Comparison of ENCODE assay signal across 13 cellular contexts in genomic region chr7:26305048-26305868, GRCh38. TPM values are rescaled to one million over a fixed set of nuclear protein-coding genes. Genes with fewer than 3 reads are reported as not detected.
DNase-seq lines count a peak whose midpoint lies in the region; ATAC-seq and TF ChIP-seq lines count a peak whose summit lies in the region.
"Had no signal": no experiment of that assay in that cellular context is flagged by ENCODE, and none has a peak within 500 bp of the region (broad histone marks: within the 10 kb centered on the region; RNA-seq: fewer than 3 reads in every experiment).

No MANE protein-coding gene starts in this region.

- intact Hi-C loops in activated T-helper 2 cell treated with anti-CD3 and anti-CD28 coated beads, Interferon-gamma antibody, Interleukin-2, Interleukin-4, amounts not matched to agents 10 μg/mL and 5 μg/mL and 100 μg/mL, durations not matched to agents 14 hours and 24 hours and 36 hours (cut with micrococcal nuclease) = loop anchor here (1.0 kb wide), 1 partner anchor 11 kb away; no protein-coding TSS in a partner anchor
- intact Hi-C loops in natural killer cell (cut with micrococcal nuclease) = no loop called here

- H3K14ac ChIP-seq in H9 (ENCODE audit: insufficient read depth, low read length) = no peak overlapping the region

- H3K9me3 ChIP-seq in H9 (ENCODE audit: control insufficient read depth, low read depth, low read length) = no peaks in the 10 kb centered on the region
- H3K9me3 ChIP-seq: sigmoid colon had no signal

- no peak overlapping the region for H4K8ac ChIP-seq in H9 (replicated peaks; ENCODE audit: insufficient read length, low read depth, low read length)

- H2BK120ac ChIP-seq in H9 (ENCODE audit: low read depth, low read length, poor library complexity, severe bottlenecking) = no peak overlapping the region

- H2AFZ ChIP-seq in H9 (ENCODE audit: low read length) = no peak overlapping the region
- H2AFZ ChIP-seq: PC-9 had no signal

- ATAC-seq in natural killer cell (peak; percentile 55 to 84 (median 79)), HG02571 (IDR thresholded peaks at IDR 0.05; ENCODE audit: unreplicated experiment) (no peak)

- no peak overlapping the region for H3K4me3 Mint-ChIP-seq in activated T-helper 2 cell treated with anti-CD3 and anti-CD28 coated beads, Interferon-gamma antibody, Interleukin-2, Interleukin-4, amounts not matched to agents 10 μg/mL and 5 μg/mL and 100 μg/mL, durations not matched to agents 14 hours and 24 hours and 36 hours (ENCODE audit: low read depth)
- H3K4me3 Mint-ChIP-seq in natural killer cell = peak overlapping the region; percentile 25
- no peak overlapping the region for H3K4me3 Mint-ChIP-seq in H9

- TF ChIP-seq CTCF in natural killer cell (IDR thresholded peaks at IDR 0.05) = no peak
- no peak for TF ChIP-seq CTCF in H9 (conservative IDR thresholded peaks at IDR 0.05)

- no peak overlapping the region for H3K56ac ChIP-seq in H9 (ENCODE audit: insufficient read length, low read depth, low read length)

- H2AK5ac ChIP-seq in H9 (ENCODE audit: insufficient read length, low read length) = no peak overlapping the region

- no peaks in the 10 kb centered on the region for H3K79me1 ChIP-seq in H9 (ENCODE audit: insufficient read depth, low read depth, low read length, poor library complexity, severe bottlenecking)

- no peaks in the 10 kb centered on the region; the same call in 1 of the 2 replicates for H3K27me3 ChIP-seq in H9 (ENCODE audit: insufficient read depth, low read length)
- H3K27me3 ChIP-seq: sigmoid colon had no signal

- H3K27ac ChIP-seq in H9 (ENCODE audit: insufficient read length, low read depth, low read length) = no peak overlapping the region
- H3K27ac ChIP-seq: PC-9 had no signal

- peaks cover 40% of the 10 kb centered on the region for H3K4me1 Mint-ChIP-seq in activated T-helper 2 cell treated with anti-CD3 and anti-CD28 coated beads, Interferon-gamma antibody, Interleukin-2, Interleukin-4, amounts not matched to agents 10 μg/mL and 5 μg/mL and 100 μg/mL, durations not matched to agents 14 hours and 24 hours and 36 hours (ENCODE audit: low read depth)
- peaks cover 22 to 51% of the 10 kb centered on the region in 2 donors for H3K4me1 Mint-ChIP-seq in natural killer cell
- peaks cover 21 to 39% of the 10 kb centered on the region in 2 experiments for H3K4me1 Mint-ChIP-seq in H9

- no peaks in the 10 kb centered on the region for H3K9me3 Mint-ChIP-seq in activated T-helper 2 cell treated with anti-CD3 and anti-CD28 coated beads, Interferon-gamma antibody, Interleukin-2, Interleukin-4, amounts not matched to agents 10 μg/mL and 5 μg/mL and 100 μg/mL, durations not matched to agents 14 hours and 24 hours and 36 hours
- H3K9me3 Mint-ChIP-seq in natural killer cell (no peaks in the 10 kb centered on the region), H9 (no peaks in the 10 kb centered on the region; a peak in 1 of 5 replicates)

- H4K91ac ChIP-seq in H9 (ENCODE audit: insufficient read length, low read depth, low read length) = no peak overlapping the region

- H3K4me2 ChIP-seq in H9 (ENCODE audit: insufficient read depth, insufficient read length, low read length) = no peak overlapping the region
- H3K4me2 ChIP-seq: PC-9 had no signal

- no peak overlapping the region for H3K18ac ChIP-seq in H9 (ENCODE audit: insufficient read length, low read depth, low read length)

- H3K23ac ChIP-seq in H9 (ENCODE audit: insufficient read length, low read depth, low read length) = no peak overlapping the region

- no peak overlapping the region for H2BK5ac ChIP-seq in H9 (ENCODE audit: insufficient read length, low read length)

- no peaks in the 10 kb centered on the region for H3K27me3 Mint-ChIP-seq in activated T-helper 2 cell treated with anti-CD3 and anti-CD28 coated beads, Interferon-gamma antibody, Interleukin-2, Interleukin-4, amounts not matched to agents 10 μg/mL and 5 μg/mL and 100 μg/mL, durations not matched to agents 14 hours and 24 hours and 36 hours (ENCODE audit: low read depth)
- no peaks in the 10 kb centered on the region for H3K27me3 Mint-ChIP-seq in natural killer cell (ENCODE audit: low read depth in 2 of 2)
- H3K27me3 Mint-ChIP-seq in H9 (ENCODE audit: low read depth) = no peaks in the 10 kb centered on the region

- no peaks in the 10 kb centered on the region for H3K79me2 ChIP-seq in H9 (ENCODE audit: insufficient read depth, low read length)

- DNase-seq in GM19238 (ENCODE audit: insufficient read length, low spot score) (peak; percentile 40), HuH-7 (ENCODE audit: low spot score) (peak; percentile 72), natural killer cell (no peak), globus pallidus (ENCODE audit: low spot score) (no peak), H9 (no peak)
- DNase-seq in activated T-helper 2 cell treated with anti-CD3 and anti-CD28 coated beads, Interferon-gamma antibody, Interleukin-2, Interleukin-4, amounts not matched to agents 10 μg/mL and 5 μg/mL and 100 μg/mL, durations not matched to agents 14 hours and 24 hours and 36 hours (ENCODE audit: low spot score) = no peak
- DNase-seq in activated effector memory CD4-positive, alpha-beta T cell treated with anti-CD3 and anti-CD28 coated beads, Interleukin-2, amount 50 U/mL, for 16 hours = no peak
- DNase-seq: activated CD8-positive, alpha-beta memory T cell treated with anti-CD3 and anti-CD28 coated beads for 24 hours; GDM1; PC-9; sigmoid colon had no signal

- no peak overlapping the region for H2BK20ac ChIP-seq in H9 (ENCODE audit: low read depth, low read length, poor library complexity, severe bottlenecking)

- peak overlapping the region; percentile 87 for H3K27ac Mint-ChIP-seq in activated T-helper 2 cell treated with anti-CD3 and anti-CD28 coated beads, Interferon-gamma antibody, Interleukin-2, Interleukin-4, amounts not matched to agents 10 μg/mL and 5 μg/mL and 100 μg/mL, durations not matched to agents 14 hours and 24 hours and 36 hours
- H3K27ac Mint-ChIP-seq in natural killer cell (peak overlapping the region; percentile 81 to 86), H9 (peak overlapping the region in 1 of 3 experiments; percentile 12; a peak in 1 of 7 replicates)

- no peak overlapping the region for H4K5ac ChIP-seq in H9 (ENCODE audit: insufficient read length, low read depth, low read length)

- no peak overlapping the region for H3T11ph ChIP-seq in H9 (ENCODE audit: low read length)

- H3K36me3 Mint-ChIP-seq in activated T-helper 2 cell treated with anti-CD3 and anti-CD28 coated beads, Interferon-gamma antibody, Interleukin-2, Interleukin-4, amounts not matched to agents 10 μg/mL and 5 μg/mL and 100 μg/mL, durations not matched to agents 14 hours and 24 hours and 36 hours (ENCODE audit: low read depth) = peaks cover 60% of the 10 kb centered on the region
- H3K36me3 Mint-ChIP-seq in natural killer cell (no peaks in the 10 kb centered on the region), H9 (ENCODE audit: insufficient read depth in 1 of 3, low read depth in 3 of 3) (no peaks in the 10 kb centered on the region; a peak in 1 of 7 replicates)

- no peak overlapping the region for H2BK12ac ChIP-seq in H9 (ENCODE audit: insufficient read length, low read depth, low read length)

- no CpG with 5 or more reads among the region's 9 CpGs for WGBS in H9 (ENCODE audit: extremely low coverage, insufficient read length, low lambda C conversion rate)

- H3K23me2 ChIP-seq in H9 (ENCODE audit: insufficient read length, low read depth, low read length, poor library complexity, severe bottlenecking) = no peaks in the 10 kb centered on the region

- H3K9ac ChIP-seq in H9 (ENCODE audit: extremely low read depth, insufficient read length, low read length) = no peak overlapping the region

- no peak overlapping the region for H2BK15ac ChIP-seq in H9 (ENCODE audit: low read depth, low read length)

- no peak overlapping the region for H3K4ac ChIP-seq in H9 (ENCODE audit: low read depth, low read length)

- no peaks in the 10 kb centered on the region for H4K20me1 ChIP-seq in H9 (ENCODE audit: control insufficient read depth, insufficient read depth, insufficient read length)

- peaks cover 2% of the 10 kb centered on the region; the same call in 1 of the 2 replicates for H3K4me1 ChIP-seq in H9 (ENCODE audit: insufficient read depth, low read length)
- H3K4me1 ChIP-seq: sigmoid colon had no signal

RNA-seq across cellular contexts. Expression of gene SNX10, which starts 13.6 kb away (rescaled TPM):
- 54.9 and 59.3 TPM in 2 replicates for total RNA-seq in activated T-helper 2 cell treated with anti-CD3 and anti-CD28 coated beads, Interferon-gamma antibody, Interleukin-2, Interleukin-4, amounts not matched to agents 10 μg/mL and 5 μg/mL and 100 μg/mL, durations not matched to agents 14 hours and 24 hours and 36 hours
- total RNA-seq in natural killer cell = 10 to 100 TPM; 17.2 to 26.8 (median 21.3) TPM
- total RNA-seq in H9 (2021) = 9.4 and 9.6 TPM in 2 replicates
- total RNA-seq: LHCN-M2 had no signal

Comparison
In these comparisons a context has a peak if more than half of its experiments do, and no peak if none do; other contexts are left out.
1. DNase-seq: peak in GM19238 (single experiment) and HuH-7 (single experiment); none in activated T-helper 2 cell treated with anti-CD3 and anti-CD28 coated beads, Interferon-gamma antibody, Interleukin-2, Interleukin-4, amounts not matched to agents 10 μg/mL and 5 μg/mL and 100 μg/mL, durations not matched to agents 14 hours and 24 hours and 36 hours (single experiment), natural killer cell (single experiment), activated effector memory CD4-positive, alpha-beta T cell treated with anti-CD3 and anti-CD28 coated beads, Interleukin-2, amount 50 U/mL, for 16 hours (single experiment), globus pallidus (single experiment) and H9 (single experiment).